Comparison of ENCODE assay signal across 2 cellular contexts in genomic region chr10:22341190-22341935, GRCh38.
A peak's percentile ranks its signal among the peaks of the same experiment; 100 is the strongest.
TF ChIP-seq lines count a peak whose summit lies in the region.

No MANE protein-coding gene starts in this region.

TF ChIP-seq in Ishikawa, 13 proteins besides CTCF, POLR2A, EP300 and RAD21:
- TF ChIP-seq NFIC (IDR thresholded peaks at IDR 0.05) = peak; percentile 15; the same call in 1 of the 2 replicates
- TF ChIP-seq FOXM1 (IDR thresholded peaks at IDR 0.05; ENCODE audit: borderline replicate concordance, low read depth) = no peak
- TF ChIP-seq CREB1 (IDR thresholded peaks at IDR 0.05; ENCODE audit: low read depth) = no peak
- TF ChIP-seq YY1 (IDR thresholded peaks at IDR 0.05; ENCODE audit: low read depth) = no peak

TF ChIP-seq in GM12878, 131 proteins besides CTCF, POLR2A, EP300 and RAD21:
- TF ChIP-seq SMC3 (IDR thresholded peaks at IDR 0.05; ENCODE audit: borderline replicate concordance, low read length) (no peak), IRF4 (IDR thresholded peaks at IDR 0.05; ENCODE audit: low read depth, low read length) (no peak), JUND (IDR thresholded peaks at IDR 0.05; ENCODE audit: low read depth, low read length) (no peak), SRF (IDR thresholded peaks at IDR 0.05; ENCODE audit: low read depth in 2 of 2, low read length in 2 of 2) (no peak), PAX5 (IDR thresholded peaks at IDR 0.05; ENCODE audit: borderline replicate concordance, low read depth, low read length) (no peak), IKZF2 (IDR thresholded peaks at IDR 0.05) (peak; percentile 33 to 36; a peak in 1 of 4 replicates), MEF2B (IDR thresholded peaks at IDR 0.05; ENCODE audit: partially characterized antibody, poor library complexity, severe bottlenecking) (peak; percentile 68), NKRF (conservative IDR thresholded peaks at IDR 0.05) (no peak), TCF12 (IDR thresholded peaks at IDR 0.05; ENCODE audit: low read depth, low read length) (no peak), HDAC6 (IDR thresholded peaks at IDR 0.05; ENCODE audit: unreplicated experiment) (peak; percentile 29), IKZF1 (conservative IDR thresholded peaks at IDR 0.05) (0 out of 2 replicates have a peak, but pooled peaks have one; percentile 7), POLR2AphosphoS2 (IDR thresholded peaks at IDR 0.05; ENCODE audit: low read depth, low read length) (no peak), CREM (IDR thresholded peaks at IDR 0.05; ENCODE audit: low read depth) (no peak), SPI1 (IDR thresholded peaks at IDR 0.05; ENCODE audit: borderline replicate concordance, insufficient read depth, low read depth, low read length) (no peak), E4F1 (IDR thresholded peaks at IDR 0.05; ENCODE audit: borderline replicate concordance, partially characterized antibody) (no peak), STAT1 (conservative IDR thresholded peaks at IDR 0.05) (no peak), BMI1 (IDR thresholded peaks at IDR 0.05; ENCODE audit: borderline replicate concordance) (peak; percentile 41; the same call in 1 of the 2 replicates)
